9 cellular contexts compared by ENCODE assay signal in genomic region chr14:68628605-68629310, GRCh38.
DNase-seq lines count a peak whose midpoint lies in the region; ATAC-seq and TF ChIP-seq lines count a peak whose summit lies in the region.
"Had no signal": no experiment of that assay in that cellular context is flagged by ENCODE, and none has a peak within 500 bp of the region (broad histone marks: within the 10 kb centered on the region; RNA-seq: fewer than 3 reads in every experiment).

No MANE protein-coding gene starts in this region.

- TF ChIP-seq CTCF in GM12865 (IDR thresholded peaks at IDR 0.05; ENCODE audit: insufficient read depth, low read depth, low read length, missing control alignments): no peak
- TF ChIP-seq CTCF in heart right ventricle (IDR thresholded peaks at IDR 0.05): no peak
- TF ChIP-seq CTCF in progenitor cell of endocrine pancreas (IDR thresholded peaks at IDR 0.05; ENCODE audit: unreplicated experiment): no peak

- H3K9me3 ChIP-seq in heart right ventricle: no peaks in the 10 kb centered on the region
- H3K9me3 ChIP-seq: adrenal gland had no signal

- H3K27me3 Mint-ChIP-seq in progenitor cell of endocrine pancreas: no peaks in the 10 kb centered on the region

- H3K9me3 Mint-ChIP-seq in progenitor cell of endocrine pancreas (ENCODE audit: low read depth): no peaks in the 10 kb centered on the region

- no peaks in the 10 kb centered on the region for H3K36me3 Mint-ChIP-seq in progenitor cell of endocrine pancreas (ENCODE audit: insufficient read depth)

- H3K27ac ChIP-seq in heart right ventricle: peak overlapping the region in 8 of 10 donors; percentile 13 to 72 (median 39)
- H3K27ac ChIP-seq: adrenal gland had no signal

- H3K27ac Mint-ChIP-seq in progenitor cell of endocrine pancreas: peak overlapping the region; percentile 100

- no peaks in the 10 kb centered on the region for H3K27me3 ChIP-seq in heart right ventricle
- H3K27me3 ChIP-seq: adrenal gland had no signal

- H3K4me1 Mint-ChIP-seq in progenitor cell of endocrine pancreas (ENCODE audit: low read depth): peaks cover 51% of the 10 kb centered on the region

- no peaks in the 10 kb centered on the region for H3K36me3 ChIP-seq in heart right ventricle
- H3K36me3 ChIP-seq: adrenal gland had no signal

- H3K4me3 ChIP-seq in GM12865 (ENCODE audit: low read depth, low read length): peak overlapping the region; percentile 5
- peak overlapping the region in 6 of 10 donors; percentile 27 to 39 (median 34) for H3K4me3 ChIP-seq in heart right ventricle
- H3K4me3 ChIP-seq: adrenal gland had no signal

- 75 to 78% methylated on average over 30 of the region's 30 CpGs for WGBS in heart right ventricle, 2 donors

- peak overlapping the region; percentile 68 for H3K4me3 Mint-ChIP-seq in progenitor cell of endocrine pancreas (ENCODE audit: low read depth)

- intact Hi-C loops in heart right ventricle (cut with DNase I): loop anchor here in 2 of 10 donors (5.0 to 10.0 kb wide), 2 partner anchors 81 to 84 kb away; no protein-coding TSS in a partner anchor

- peak; percentile 18 for DNase-seq in GM12865 (ENCODE audit: low read depth)
- peak; percentile 64 for DNase-seq in activated CD8-positive, alpha-beta memory T cell treated with anti-CD3 and anti-CD28 coated beads, Interleukin-2, amount 50 U/mL, for 48 hours
- DNase-seq in heart right ventricle: no peak
- DNase-seq in progenitor cell of endocrine pancreas (ENCODE audit: low spot score, unreplicated experiment): no peak
- no peak for DNase-seq in NCI-H1694 treated with DMSO at 0.1 percent for 48 hours (lab: John Stamatoyannopoulos, UW)
- DNase-seq in NCI-H187 treated with DMSO at 0.1 percent for 48 hours (lab: John Stamatoyannopoulos, UW): no peak

- H3K4me1 ChIP-seq in heart right ventricle: peaks cover 9 to 67% (median 49%) of the 10 kb centered on the region in 9 donors

- ATAC-seq in heart right ventricle: no peak
- no peak for ATAC-seq in GM21786 (IDR thresholded peaks at IDR 0.05; ENCODE audit: unreplicated experiment)
- ATAC-seq in GM18858 (IDR thresholded peaks at IDR 0.05; ENCODE audit: unreplicated experiment): no peak

Comparison
In these comparisons a context has a peak if more than half of its experiments do, and no peak if none do; other contexts are left out.
1. DNase-seq: peak in GM12865 (single experiment) and activated CD8-positive, alpha-beta memory T cell treated with anti-CD3 and anti-CD28 coated beads, Interleukin-2, amount 50 U/mL, for 48 hours (single experiment); none in heart right ventricle (0 of 2), progenitor cell of endocrine pancreas (single experiment), NCI-H1694 treated with DMSO at 0.1 percent for 48 hours (single experiment) and NCI-H187 treated with DMSO at 0.1 percent for 48 hours (single experiment).